In genomic region chr1:11461738-11462137, GRCh38 we compare ENCODE assay signal across 26 cellular contexts. TPM values are rescaled to one million over a fixed set of nuclear protein-coding genes. Genes with fewer than 3 reads are reported as not detected.
"Had no signal": no experiment of that assay in that cellular context is flagged by ENCODE, and none has a peak within 500 bp of the region (broad histone marks: within the 10 kb centered on the region; RNA-seq: fewer than 3 reads in every experiment).

No MANE protein-coding gene starts in this region.

- H3K4me3 ChIP-seq: SJCRH30, SK-N-MC had no signal

- ATAC-seq: activated naive CD4-positive, alpha-beta T cell treated with anti-CD3 and anti-CD28 coated beads, Interleukin-2, amount 50 U/mL, for 72 hours had no signal

- H3K9me3 Mint-ChIP-seq: activated CD4-positive, alpha-beta memory T cell treated with anti-CD3 and anti-CD28 coated beads, Interleukin-2, amount 10 ng/mL, durations not matched to agents 7 days and 5 days; activated naive CD4-positive, alpha-beta T cell treated with anti-CD3 and anti-CD28 coated beads for 36 hours; activated naive CD4-positive, alpha-beta T cell treated with anti-CD3 and anti-CD28 coated beads, Interleukin-2, amount 50 U/mL, for 72 hours; activated T-helper 2 cell treated with anti-CD3 and anti-CD28 coated beads, Interferon-gamma antibody, Interleukin-2, Interleukin-4, amounts not matched to agents 10 μg/mL and 5 μg/mL and 100 μg/mL, durations not matched to agents 14 hours and 24 hours and 36 hours had no signal

- H3K36me3 Mint-ChIP-seq: activated naive CD4-positive, alpha-beta T cell treated with anti-CD3 and anti-CD28 coated beads, Interleukin-2, amount 50 U/mL, for 72 hours had no signal

- H3K9me3 ChIP-seq: SJCRH30 had no signal

- DNase-seq: activated CD4-positive, alpha-beta memory T cell treated with anti-CD3 and anti-CD28 coated beads, Interleukin-2, amount 10 ng/mL, durations not matched to agents 7 days and 5 days; activated CD4-positive, alpha-beta T cell treated with anti-CD3 and anti-CD28 coated beads for 1 hour; activated CD4-positive, alpha-beta T cell treated with anti-CD3 and anti-CD28 coated beads for 48 hours; activated CD4-positive, CD25-positive, alpha-beta regulatory T cell; activated CD8-positive, alpha-beta memory T cell treated with anti-CD3 and anti-CD28 coated beads for 24 hours; activated gamma-delta T cell treated with Interleukin-2 at 50 U/mL for 16 hours; activated naive CD4-positive, alpha-beta T cell treated with anti-CD3 and anti-CD28 coated beads for 36 hours; activated T-cell treated with anti-CD3 and anti-CD28 coated beads, Interleukin-2, amount 50 U/mL, for 1 hour; brain microvascular endothelial cell; central memory CD4-positive, alpha-beta T cell; Kasumi-1; MM.1S; MV-4-11; NCI-H1092; NCI-H1436 treated with DMSO at 0.1 percent for 48 hours; NCI-H187 treated with DMSO at 0.1 percent for 48 hours; NCI-H2081; NCI-H510A; SHP77; SJCRH30; T1000; WERI-Rb-1 had no signal

- H3K4me3 Mint-ChIP-seq: activated CD4-positive, alpha-beta memory T cell treated with anti-CD3 and anti-CD28 coated beads, Interleukin-2, amount 10 ng/mL, durations not matched to agents 7 days and 5 days; activated naive CD4-positive, alpha-beta T cell treated with anti-CD3 and anti-CD28 coated beads for 36 hours had no signal

- H3K4me1 Mint-ChIP-seq: activated CD4-positive, alpha-beta memory T cell treated with anti-CD3 and anti-CD28 coated beads, Interleukin-2, amount 10 ng/mL, durations not matched to agents 7 days and 5 days had no signal

- H3K36me3 ChIP-seq: brain microvascular endothelial cell, SJCRH30, WERI-Rb-1 had no signal

- H3K27ac Mint-ChIP-seq: activated CD4-positive, alpha-beta memory T cell treated with anti-CD3 and anti-CD28 coated beads, Interleukin-2, amount 10 ng/mL, durations not matched to agents 7 days and 5 days; activated naive CD4-positive, alpha-beta T cell treated with anti-CD3 and anti-CD28 coated beads for 36 hours; activated naive CD4-positive, alpha-beta T cell treated with anti-CD3 and anti-CD28 coated beads, Interleukin-2, amount 50 U/mL, for 72 hours; activated T-helper 2 cell treated with anti-CD3 and anti-CD28 coated beads, Interferon-gamma antibody, Interleukin-2, Interleukin-4, amounts not matched to agents 10 μg/mL and 5 μg/mL and 100 μg/mL, durations not matched to agents 14 hours and 24 hours and 36 hours had no signal

- H3K4me1 ChIP-seq: SJCRH30 had no signal

- H3K27ac ChIP-seq: brain microvascular endothelial cell, SJCRH30, SK-N-MC, WERI-Rb-1 had no signal

RNA-seq across cellular contexts. Expression of gene DISP3, which starts 17.2 kb away (rescaled TPM):
- total RNA-seq: RPMI7951 had no signal
